ENCODE assay signal across 22 cellular contexts in genomic region chr17:64309710-64310109, GRCh38.
"Had no signal": no experiment of that assay in that cellular context is flagged by ENCODE, and none has a peak within 500 bp of the region (broad histone marks: within the 10 kb centered on the region; RNA-seq: fewer than 3 reads in every experiment).

No MANE protein-coding gene starts in this region.

- H3K36me3 ChIP-seq: esophagus squamous epithelium, neutrophil, sigmoid colon had no signal

- H3K4me3 ChIP-seq: esophagus squamous epithelium, hepatocyte, sigmoid colon had no signal

- H3K27me3 ChIP-seq: esophagus squamous epithelium, hepatocyte, neutrophil, sigmoid colon had no signal

- H3K27ac ChIP-seq: epithelial cell of prostate, esophagus squamous epithelium, hepatocyte, neutrophil, sigmoid colon had no signal

- H3K4me1 ChIP-seq: sigmoid colon had no signal

- H3K9me3 ChIP-seq: esophagus squamous epithelium, neutrophil, sigmoid colon had no signal

- DNase-seq: activated CD4-positive, alpha-beta T cell treated with anti-CD3 and anti-CD28 coated beads, Interleukin-2, amount 10 ng/mL, durations not matched to agents 7 days and 5 days; activated CD4-positive, CD25-positive, alpha-beta regulatory T cell treated with anti-CD3 and anti-CD28 coated beads, Interleukin-2, amount 50 U/mL, for 72 hours; activated CD8-positive, alpha-beta T cell treated with anti-CD3 and anti-CD28 coated beads for 36 hours; activated gamma-delta T cell treated with Interleukin-2 at 50 U/mL for 16 hours; activated naive CD8-positive, alpha-beta T cell treated with anti-CD3 and anti-CD28 coated beads, Interleukin-2, amount 50 U/mL, for 24 hours; activated T-cell treated with anti-CD3 and anti-CD28 coated beads, Interleukin-2, amount 50 U/mL, for 4 hours; amygdala; effector CD4-positive, alpha-beta T cell; esophagus squamous epithelium; foreskin melanocyte; islet precursor cell; naive B cell; nephron progenitor cell; sigmoid colon; small intestine; stimulated activated CD4-positive, alpha-beta T cell treated with anti-CD3 and anti-CD28 coated beads, Interleukin-4, amount 100 ng/mL, for 24 hours; T-helper 17 cell; T1000 had no signal

- ATAC-seq: activated CD8-positive, alpha-beta T cell treated with anti-CD3 and anti-CD28 coated beads for 36 hours; activated naive CD8-positive, alpha-beta T cell treated with anti-CD3 and anti-CD28 coated beads, Interleukin-2, amount 50 U/mL, for 24 hours; activated T-cell treated with anti-CD3 and anti-CD28 coated beads, Interleukin-2, amount 50 U/mL, for 4 hours; stimulated activated effector memory CD8-positive, alpha-beta T cell treated with anti-CD3 and anti-CD28 coated beads, Interleukin-12 subunit alpha, Interleukin-12 subunit beta, amount 100 ng/mL, for 72 hours; T-helper 17 cell had no signal
